ENCODE assay signal across 15 cellular contexts in genomic region chr9:124743686-124744348, GRCh38. TPM values are rescaled to one million over a fixed set of nuclear protein-coding genes. Genes with fewer than 3 reads are reported as not detected.
DNase-seq lines count a peak whose midpoint lies in the region; ATAC-seq, FAIRE-seq and TF ChIP-seq lines count a peak whose summit lies in the region.
"Had no signal": no experiment of that assay in that cellular context is flagged by ENCODE, and none has a peak within 500 bp of the region (broad histone marks: within the 10 kb centered on the region; RNA-seq: fewer than 3 reads in every experiment).

No MANE protein-coding gene starts in this region.

- no peak for TF ChIP-seq RAD21 in HCT116 (IDR thresholded peaks at IDR 0.05; ENCODE audit: low read depth)

- TF ChIP-seq POLR2A in HCT116 (IDR thresholded peaks at IDR 0.05; ENCODE audit: borderline replicate concordance, extremely low read depth, insufficient read depth, insufficient read length), result no peak

- H3F3A ChIP-seq in MM.1S (ENCODE audit: insufficient read depth, low read length), result no peaks in the 10 kb centered on the region

- ATAC-seq in HCT116, result peak; percentile 40
- no peak for ATAC-seq in WTC11
- ATAC-seq: activated CD8-positive, alpha-beta T cell treated with anti-CD3 and anti-CD28 coated beads, Interleukin-2, amount 10 ng/mL, durations not matched to agents 7 days and 5 days; left lung had no signal

- H3K4me1 ChIP-seq in HCT116 (ENCODE audit: control insufficient read depth in 1 of 2, insufficient read depth in 2 of 2, low read length in 2 of 2) (peaks cover 15 to 41% of the 10 kb centered on the region in 2 experiments), MM.1S (ENCODE audit: low read length) (no peaks in the 10 kb centered on the region)
- H3K4me1 ChIP-seq: ascending aorta, left lung, SJCRH30 had no signal

- intact Hi-C loops in HCT116 (cut with micrococcal nuclease), result no loop called here

- H4K20me1 ChIP-seq in HCT116 (ENCODE audit: insufficient read depth) (peaks cover 4% of the 10 kb centered on the region; the same call in 1 of the 2 replicates), MM.1S (ENCODE audit: insufficient read depth, low read length) (no peaks in the 10 kb centered on the region)

- H3K4me2 ChIP-seq in HCT116 (ENCODE audit: low read length) (peak overlapping the region; percentile 52), MM.1S (ENCODE audit: low read depth, low read length) (no peak overlapping the region)

- no peak overlapping the region for H3K9ac ChIP-seq in HCT116 (ENCODE audit: low read length)
- H3K9ac ChIP-seq in MM.1S (ENCODE audit: low read length), result no peak overlapping the region

- H3K27me3 Mint-ChIP-seq in WTC11 (ENCODE audit: low read depth), result no peaks in the 10 kb centered on the region

- FAIRE-seq in D721Med (lab: Jason Lieb, UNC), result no peak

- H2AFZ ChIP-seq in HCT116 (ENCODE audit: low read depth, low read length, poor library complexity, severe bottlenecking) (no peak overlapping the region), MM.1S (ENCODE audit: low read length) (no peak overlapping the region)

- H3K79me2 ChIP-seq in HCT116 (ENCODE audit: insufficient read depth, low read length), result peaks cover 78% of the 10 kb centered on the region
- H3K79me2 ChIP-seq in MM.1S (ENCODE audit: low read length), result no peaks in the 10 kb centered on the region

- POLR2A ChIA-PET in AG04450 (lab: Yijun Ruan, JAX) (interaction anchor here (0.8 kb wide), 1 partner anchor 146 kb away, joined by 6 read pairs; no protein-coding TSS in a partner anchor), HCT116 (lab: Charles Lee) (no interaction called here), WTC11 (lab: Charles Lee) (interaction anchor here (0.5 to 1.1 kb wide), 2 partner anchors 26 to 112 kb away, joined by 3 to 4 read pairs; no protein-coding TSS in a partner anchor)

- H3K27me3 ChIP-seq in AG04450 (ENCODE audit: control insufficient read depth, insufficient read depth, low read length) (no peaks in the 10 kb centered on the region), HCT116 (ENCODE audit: insufficient read depth, low read length) (no peaks in the 10 kb centered on the region), MM.1S (replicated peaks; ENCODE audit: insufficient read depth, low read length) (no peaks in the 10 kb centered on the region)
- H3K27me3 ChIP-seq: ascending aorta, left lung, SJCRH30 had no signal

- BruUV-seq in HCT116 (replicated peaks; lab: Mats Ljungman, UMichigan), result no TSS peak

- H3K36me3 ChIP-seq in HCT116 (ENCODE audit: control insufficient read depth in 1 of 2, insufficient read depth in 2 of 2, low read length in 2 of 2) (no peaks in the 10 kb centered on the region), MM.1S (replicated peaks; ENCODE audit: insufficient read depth, low read length) (no peaks in the 10 kb centered on the region)
- H3K36me3 ChIP-seq: ascending aorta, left lung, SJCRH30 had no signal

- no peak overlapping the region for H3K4me3 Mint-ChIP-seq in WTC11
- H3K4me3 Mint-ChIP-seq: activated CD8-positive, alpha-beta T cell treated with anti-CD3 and anti-CD28 coated beads, Interleukin-2, amount 10 ng/mL, durations not matched to agents 7 days and 5 days had no signal

- H3K27ac ChIP-seq in AG04450 (ENCODE audit: low read depth, low read length), result peak overlapping the region; percentile 12
- no peak overlapping the region for H3K27ac ChIP-seq in HCT116 (ENCODE audit: low read depth, low read length)
- no peak overlapping the region for H3K27ac ChIP-seq in MM.1S (ENCODE audit: low read length)
- H3K27ac ChIP-seq: ascending aorta, left lung, SJCRH30 had no signal

- H3K9me2 ChIP-seq in HCT116 (ENCODE audit: insufficient read depth) (no peaks in the 10 kb centered on the region), MM.1S (replicated peaks; ENCODE audit: insufficient read depth, low read length) (no peaks in the 10 kb centered on the region)

- TF ChIP-seq CTCF in AG04450 (IDR thresholded peaks at IDR 0.05; ENCODE audit: low read depth, low read length), result no peak
- no peak for TF ChIP-seq CTCF in HCT116 (IDR thresholded peaks at IDR 0.05 in 2 of 3, conservative IDR thresholded peaks at IDR 0.05 in 1 of 3; ENCODE audit: borderline replicate concordance in 1 of 3, insufficient read depth in 1 of 3, low read depth in 2 of 3, low read length in 2 of 3)
- TF ChIP-seq CTCF in WTC11 (IDR thresholded peaks at IDR 0.05), result no peak
- TF ChIP-seq CTCF in D721Med (IDR thresholded peaks at IDR 0.05; ENCODE audit: insufficient read depth, missing control alignments), result no peak
- TF ChIP-seq CTCF in MM.1S (IDR thresholded peaks at IDR 0.05; ENCODE audit: low read length), result no peak

- CTCF ChIA-PET in AG04450 (lab: Charles Lee) (interaction anchor here (0.8 to 2.0 kb wide), 10 partner anchors 10 to 194 kb away, joined by 3 to 12 read pairs (median 4); no protein-coding TSS in a partner anchor), HCT116 (lab: Charles Lee) (interaction anchor here (1.1 to 2.6 kb wide), 3 partner anchors 20 to 127 kb away, joined by 3 to 10 read pairs (median 6); partner anchors contain the start of gene WDR38), WTC11 (lab: Charles Lee) (interaction anchor here (0.7 to 2.6 kb wide), 7 partner anchors 10 to 192 kb away, joined by 5 to 13 read pairs (median 6); partner anchors contain the start of gene WDR38)

- peaks cover 46% of the 10 kb centered on the region for H3K4me1 Mint-ChIP-seq in WTC11

- H3K27ac Mint-ChIP-seq in WTC11, result no peak overlapping the region
- H3K27ac Mint-ChIP-seq: activated CD8-positive, alpha-beta T cell treated with anti-CD3 and anti-CD28 coated beads, Interleukin-2, amount 10 ng/mL, durations not matched to agents 7 days and 5 days had no signal

- no peak for DNase-seq in AG04450 (ENCODE audit: low read depth, low spot score)
- DNase-seq in HCT116 (ENCODE audit: low read depth, low spot score), result no peak
- no peak for DNase-seq in WTC11 (ENCODE audit: low spot score)
- peak; percentile 34 for DNase-seq in iris pigment epithelial cell (ENCODE audit: low read depth)
- no peak for DNase-seq in NCI-H2029 treated with DMSO at 0.1 percent for 48 hours (lab: John Stamatoyannopoulos, UW)
- no peak for DNase-seq in D721Med (ENCODE audit: insufficient read length, low spot score)
- DNase-seq in HuH-7 (ENCODE audit: low spot score), result no peak
- DNase-seq in MM.1S, result no peak
- DNase-seq: activated CD8-positive, alpha-beta T cell treated with anti-CD3 and anti-CD28 coated beads, Interleukin-2, amount 10 ng/mL, durations not matched to agents 7 days and 5 days; activated effector memory CD4-positive, alpha-beta T cell treated with Interleukin-2 at 50 U/mL for 16 hours; left lung; NCI-H1417 treated with DMSO at 0.1 percent for 48 hours; NCI-H226; SJCRH30 had no signal

- H3K4me3 ChIP-seq in AG04450 (ENCODE audit: low read depth, low read length) (no peak overlapping the region), HCT116 (replicated peaks in 1 of 2; ENCODE audit: low read depth in 1 of 2, low read length in 2 of 2) (no peak overlapping the region), MM.1S (ENCODE audit: low read length) (no peak overlapping the region)
- H3K4me3 ChIP-seq: ascending aorta, left lung, SJCRH30 had no signal

- RAD21 ChIA-PET in HCT116 (lab: Charles Lee; ENCODE audit: low non-redundant PET in 1 of 2, low total read pairs in 2 of 2, uncharacterized antibody in 2 of 2, unreplicated experiment in 2 of 2), result no interaction called here

- H3K9me3 Mint-ChIP-seq in WTC11, result no peaks in the 10 kb centered on the region

- peaks cover 7% of the 10 kb centered on the region for H3K36me3 Mint-ChIP-seq in WTC11

- H3K9me3 ChIP-seq in AG04450 (ENCODE audit: control insufficient read depth, insufficient read depth, low read length) (no peaks in the 10 kb centered on the region), HCT116 (ENCODE audit: control insufficient read depth in 1 of 2, insufficient read depth in 1 of 2, low read depth in 1 of 2, low read length in 2 of 2) (no peaks in the 10 kb centered on the region), MM.1S (replicated peaks; ENCODE audit: insufficient read depth, low read length) (no peaks in the 10 kb centered on the region)
- H3K9me3 ChIP-seq: ascending aorta, left lung, SJCRH30 had no signal

TF ChIP-seq in HCT116, 20 proteins besides CTCF, POLR2A, EP300 and RAD21:
- TF ChIP-seq SIN3A (IDR thresholded peaks at IDR 0.05; ENCODE audit: low read depth) (no peak), FOSL1 (IDR thresholded peaks at IDR 0.05; ENCODE audit: low read depth) (0 out of 2 replicates have a peak, but pooled peaks have one; percentile 5)
TF ChIP-seq in HCT116: peak in this region for 1.

TF ChIP-seq in WTC11, 78 proteins besides CTCF, POLR2A, EP300 and RAD21:
- TF ChIP-seq ZNF121 (CRISPR knock-in tag; IDR thresholded peaks at IDR 0.05) (peak; percentile 30; the same call in 1 of the 2 replicates), GTF2I (CRISPR knock-in tag; conservative IDR thresholded peaks at IDR 0.05) (no peak)
TF ChIP-seq in WTC11: peak in this region for 1.

RNA-seq across cellular contexts. Expression of gene NR6A1, which starts 27.3 kb away (rescaled TPM):
- polyA plus RNA-seq in AG04450 (2011; rRNA removed), result 0.10 and 0.12 TPM in 2 replicates
- polyA minus RNA-seq in AG04450 (2011; rRNA and poly(A)+ RNA removed), result 0.30 and 0.87 TPM in 2 replicates
- total RNA-seq in HCT116 (2021; ENCODE audit: unreplicated experiment) (9.9 TPM), WTC11 (2021) (164 to 222 TPM (median 218 TPM) in 3 replicates)
- polyA plus RNA-seq in HCT116 (2012), result 3.5 and 3.7 TPM in 2 replicates

RNA-seq across cellular contexts. Expression of gene OLFML2A, which starts 33.1 kb away (rescaled TPM):
- 22.3 and 34.4 TPM in 2 replicates for polyA plus RNA-seq in AG04450 (2011; rRNA removed)
- polyA minus RNA-seq in AG04450 (2011; rRNA and poly(A)+ RNA removed), result 14.6 and 17.9 TPM in 2 replicates
- total RNA-seq in HCT116 (2021; ENCODE audit: unreplicated experiment) (6.3 TPM), WTC11 (2021) (6.7 to 11.6 TPM (median 11.2 TPM) in 3 replicates)
- polyA plus RNA-seq in HCT116 (2012), result 2.8 and 3.3 TPM in 2 replicates
- total RNA-seq: activated CD8-positive, alpha-beta T cell treated with anti-CD3 and anti-CD28 coated beads, Interleukin-2, amount 10 ng/mL, durations not matched to agents 7 days and 5 days had no signal

Comparison
In these comparisons a context has a peak if more than half of its experiments do, and no peak if none do; other contexts are left out.
1. RNA of gene NR6A1, which starts 27.3 kb away (total RNA-seq): 164 to 222 TPM in WTC11; 9.9 TPM in HCT116 (single experiment); every median in the first group is over 10 times any median in the second.